In genomic region chr2:30421551-30422436, GRCh38 we compare ENCODE assay signal across 9 cellular contexts. TPM values are rescaled to one million over a fixed set of nuclear protein-coding genes. Genes with fewer than 3 reads are reported as not detected.
DNase-seq lines count a peak whose midpoint lies in the region; ATAC-seq and TF ChIP-seq lines count a peak whose summit lies in the region.
"Had no signal": no experiment of that assay in that cellular context is flagged by ENCODE, and none has a peak within 500 bp of the region (broad histone marks: within the 10 kb centered on the region; RNA-seq: fewer than 3 reads in every experiment).

No MANE protein-coding gene starts in this region.

- no peaks in the 10 kb centered on the region for H3K27me3 ChIP-seq in gastroesophageal sphincter

- TF ChIP-seq CTCF in gastroesophageal sphincter (IDR thresholded peaks at IDR 0.05) = no peak
- no peak for TF ChIP-seq CTCF in GM10266 (IDR thresholded peaks at IDR 0.05; ENCODE audit: control insufficient read depth, insufficient read depth, low read depth, missing control alignments)

- peak; percentile 10 for DNase-seq in DMS 273 (lab: John Stamatoyannopoulos, UW; ENCODE audit: unreplicated experiment)
- no peak for DNase-seq in DMS 273 treated with DMSO at 0.1 percent for 48 hours (lab: John Stamatoyannopoulos, UW)
- peak; percentile 82 for DNase-seq in NCI-H146 (lab: John Stamatoyannopoulos, UW)
- peak; percentile 22 for DNase-seq in activated T-cell treated with anti-CD3 and anti-CD28 coated beads for 48 hours (ENCODE audit: low read depth)
- DNase-seq in smooth muscle cell of the brain vasculature (ENCODE audit: low read depth, low spot score) = peak; percentile 67
- DNase-seq in GM10266 (ENCODE audit: extremely low spot score) = no peak

- ATAC-seq in gastroesophageal sphincter (no peak), HG03354 (IDR thresholded peaks at IDR 0.05; ENCODE audit: poor library complexity, severe bottlenecking, unreplicated experiment) (no peak)

- H3K9me3 ChIP-seq in gastroesophageal sphincter = no peaks in the 10 kb centered on the region

- 10 to 19% methylated on average over 9 to 10 of the region's 11 CpGs for WGBS in gastroesophageal sphincter (ENCODE audit: low coverage in 1 of 2), 2 donors

- TF ChIP-seq EP300 in gastroesophageal sphincter (IDR thresholded peaks at IDR 0.05) = no peak

- H3K4me3 ChIP-seq in gastroesophageal sphincter = no peak overlapping the region

- H3K4me1 ChIP-seq in gastroesophageal sphincter = peaks cover 11 to 51% (median 15%) of the 10 kb centered on the region in 3 donors

- H3K36me3 ChIP-seq in gastroesophageal sphincter = no peaks in the 10 kb centered on the region

- no peak for TF ChIP-seq POLR2A in gastroesophageal sphincter (IDR thresholded peaks at IDR 0.05)

- H3K27ac ChIP-seq in gastroesophageal sphincter = peak overlapping the region; percentile 53 to 78 (median 72)
- H3K27ac ChIP-seq: 22Rv1 had no signal

RNA-seq across cellular contexts. Expression of gene LCLAT1, which starts 25.3 kb away (rescaled TPM):
- total RNA-seq in gastroesophageal sphincter = 10 to 100 TPM; 25.3 to 55.4 (median 43.1) TPM

Comparison
In these comparisons a context has a peak if more than half of its experiments do, and no peak if none do; other contexts are left out.
1. DNase-seq: peak in DMS 273 (single experiment), NCI-H146 (single experiment), activated T-cell treated with anti-CD3 and anti-CD28 coated beads for 48 hours (single experiment) and smooth muscle cell of the brain vasculature (single experiment); none in DMS 273 treated with DMSO at 0.1 percent for 48 hours (single experiment) and GM10266 (single experiment).